In genomic region chr12:121295123-121295745, GRCh38 we compare ENCODE assay signal across 8 cellular contexts. TPM values are rescaled to one million over a fixed set of nuclear protein-coding genes. Genes with fewer than 3 reads are reported as not detected.
DNase-seq lines count a peak whose midpoint lies in the region; ATAC-seq and TF ChIP-seq lines count a peak whose summit lies in the region.

No MANE protein-coding gene starts in this region.

- DNase-seq in Caco-2 (no peak), kidney tubule cell (ENCODE audit: low spot score) (peak; percentile 26), NCI-H1092 (lab: John Stamatoyannopoulos, UW) (no peak), GM19238 (ENCODE audit: insufficient read length, low spot score) (no peak), NK-92 (lab: John Stamatoyannopoulos, UW; ENCODE audit: unreplicated experiment) (no peak)
- DNase-seq in activated naive CD8-positive, alpha-beta T cell treated with anti-CD3 and anti-CD28 coated beads, Interleukin-2, amount 10 ng/mL, durations not matched to agents 7 days and 5 days = peak; percentile 32

- peak overlapping the region; percentile 79 for H3K4me3 Mint-ChIP-seq in Caco-2 (ENCODE audit: unreplicated experiment)
- peak overlapping the region; percentile 89 for H3K4me3 Mint-ChIP-seq in activated naive CD8-positive, alpha-beta T cell treated with anti-CD3 and anti-CD28 coated beads, Interleukin-2, amount 10 ng/mL, durations not matched to agents 7 days and 5 days

- peaks cover 8% of the 10 kb centered on the region for H3K36me3 Mint-ChIP-seq in Caco-2 (ENCODE audit: insufficient read depth, unreplicated experiment)
- H3K36me3 Mint-ChIP-seq in activated naive CD8-positive, alpha-beta T cell treated with anti-CD3 and anti-CD28 coated beads, Interleukin-2, amount 10 ng/mL, durations not matched to agents 7 days and 5 days = peaks cover 7% of the 10 kb centered on the region

- H3K9me3 ChIP-seq in Caco-2 = no peaks in the 10 kb centered on the region
- no peaks in the 10 kb centered on the region for H3K9me3 ChIP-seq in Loucy (ENCODE audit: insufficient read depth, low read depth, low read length)
- H3K9me3 ChIP-seq in thymus (ENCODE audit: control insufficient read depth) = no peaks in the 10 kb centered on the region

- CTCF ChIA-PET in Caco-2 (lab: Charles Lee) = interaction anchor here (0.6 to 1.0 kb wide), 2 partner anchors 40 to 89 kb away, joined by 3 to 6 read pairs; no protein-coding TSS in a partner anchor

- no peaks in the 10 kb centered on the region for H3K4me1 Mint-ChIP-seq in Caco-2 (ENCODE audit: low read depth, unreplicated experiment)
- peaks cover 18% of the 10 kb centered on the region for H3K4me1 Mint-ChIP-seq in activated naive CD8-positive, alpha-beta T cell treated with anti-CD3 and anti-CD28 coated beads, Interleukin-2, amount 10 ng/mL, durations not matched to agents 7 days and 5 days

- ATAC-seq in activated naive CD8-positive, alpha-beta T cell treated with anti-CD3 and anti-CD28 coated beads, Interleukin-2, amount 10 ng/mL, durations not matched to agents 7 days and 5 days (ENCODE audit: low read depth) = no peak

- peaks cover 4% of the 10 kb centered on the region; the same call in 1 of the 2 replicates for H3F3A ChIP-seq in Loucy (ENCODE audit: low read depth)

- no peaks in the 10 kb centered on the region for H3K9me2 ChIP-seq in Loucy (replicated peaks; ENCODE audit: low read depth, low read length)

- intact Hi-C loops in Caco-2 (cut with micrococcal nuclease; ENCODE audit: unreplicated experiment) = no loop called here

- POLR2A ChIA-PET in Caco-2 (lab: Charles Lee) = interaction anchor here (1.0 kb wide), 1 partner anchor 193 kb away, joined by 6 read pairs; no protein-coding TSS in a partner anchor
- POLR2A ChIA-PET in activated naive CD8-positive, alpha-beta T cell treated with anti-CD3 and anti-CD28 coated beads, Interleukin-2, amount 10 ng/mL, durations not matched to agents 7 days and 5 days (lab: Charles Lee) = interaction anchor here (0.6 to 3.0 kb wide), 7 partner anchors 9 to 295 kb away, joined by 3 to 16 read pairs (median 5); partner anchors contain the start of gene RNF34

- peak overlapping the region; percentile 60 for H3K27ac ChIP-seq in thymus (ENCODE audit: low read depth)

- no peaks in the 10 kb centered on the region for H4K20me1 ChIP-seq in Loucy (ENCODE audit: insufficient read depth, low read length, poor library complexity, severe bottlenecking)

- H3K27me3 Mint-ChIP-seq in Caco-2 (ENCODE audit: insufficient read depth, unreplicated experiment) = no peaks in the 10 kb centered on the region
- peaks cover 2% of the 10 kb centered on the region for H3K27me3 Mint-ChIP-seq in activated naive CD8-positive, alpha-beta T cell treated with anti-CD3 and anti-CD28 coated beads, Interleukin-2, amount 10 ng/mL, durations not matched to agents 7 days and 5 days

- H3K9ac ChIP-seq in Loucy (ENCODE audit: low read depth, low read length, poor library complexity, severe bottlenecking) = peak overlapping the region; percentile 89

- no peaks in the 10 kb centered on the region for H3K36me3 ChIP-seq in Caco-2 (ENCODE audit: control insufficient read depth, insufficient read depth, low read length)
- H3K36me3 ChIP-seq in Loucy (ENCODE audit: insufficient read depth, low read length) = no peaks in the 10 kb centered on the region
- H3K36me3 ChIP-seq in thymus (ENCODE audit: control insufficient read depth, insufficient read depth) = peaks cover 4% of the 10 kb centered on the region

- peaks cover 30% of the 10 kb centered on the region for H3K79me2 ChIP-seq in Loucy (ENCODE audit: insufficient read depth, low read length)

- H3K27me3 ChIP-seq in Caco-2 (replicated peaks; ENCODE audit: control insufficient read depth, insufficient read depth, low read length) = no peaks in the 10 kb centered on the region
- H3K27me3 ChIP-seq in Loucy (ENCODE audit: insufficient read depth, low read length, poor library complexity, severe bottlenecking) = no peaks in the 10 kb centered on the region
- H3K27me3 ChIP-seq in thymus (ENCODE audit: control insufficient read depth, insufficient read depth) = no peaks in the 10 kb centered on the region

- no TSS peak for BruUV-seq in Caco-2 (replicated peaks; lab: Mats Ljungman, UMichigan)

- peak overlapping the region; percentile 72 for H3K27ac Mint-ChIP-seq in Caco-2 (ENCODE audit: unreplicated experiment)
- peak overlapping the region; percentile 85 for H3K27ac Mint-ChIP-seq in activated naive CD8-positive, alpha-beta T cell treated with anti-CD3 and anti-CD28 coated beads, Interleukin-2, amount 10 ng/mL, durations not matched to agents 7 days and 5 days

- H3K4me1 ChIP-seq in Caco-2 (no peaks in the 10 kb centered on the region), Loucy (ENCODE audit: insufficient read depth, low read length, poor library complexity, severe bottlenecking) (peaks cover 19% of the 10 kb centered on the region), thymus (ENCODE audit: control insufficient read depth, insufficient read depth, low read length) (peaks cover 8% of the 10 kb centered on the region)

- 39% methylated on average over 7 of the region's 7 CpGs for WGBS in thymus

- no peak overlapping the region for H2AFZ ChIP-seq in Loucy (ENCODE audit: low read length)

- TF ChIP-seq CTCF in Caco-2 (IDR thresholded peaks at IDR 0.05; ENCODE audit: insufficient read depth in 1 of 2, low read depth in 1 of 2, low read length in 1 of 2, severe bottlenecking in 1 of 2, unreplicated experiment in 1 of 2) (no peak), Loucy (conservative IDR thresholded peaks at IDR 0.05; ENCODE audit: low read length) (peak; percentile 13; the same call in 1 of the 2 replicates)

- no peaks in the 10 kb centered on the region for H3K9me3 Mint-ChIP-seq in Caco-2 (ENCODE audit: unreplicated experiment)
- no peaks in the 10 kb centered on the region for H3K9me3 Mint-ChIP-seq in activated naive CD8-positive, alpha-beta T cell treated with anti-CD3 and anti-CD28 coated beads, Interleukin-2, amount 10 ng/mL, durations not matched to agents 7 days and 5 days

- H3K4me2 ChIP-seq in Loucy (ENCODE audit: low read depth, low read length, poor library complexity, severe bottlenecking) = peak overlapping the region; percentile 78

- H3K4me3 ChIP-seq in Caco-2 (ENCODE audit: low read depth, low read length) (peak overlapping the region; percentile 95), Loucy (ENCODE audit: low read length, poor library complexity, severe bottlenecking) (peak overlapping the region; percentile 76), thymus (ENCODE audit: low read length) (peak overlapping the region; percentile 87)

RNA-seq across cellular contexts. Expression of gene CAMKK2, which starts 1.3 kb away (rescaled TPM):
- 26.9 and 31.0 TPM in 2 replicates for total RNA-seq in Caco-2 (2022)
- total RNA-seq in activated naive CD8-positive, alpha-beta T cell treated with anti-CD3 and anti-CD28 coated beads, Interleukin-2, amount 10 ng/mL, durations not matched to agents 7 days and 5 days = 10 to 100 TPM; 27.0 to 29.2 TPM
- polyA plus RNA-seq in thymus = 14.0 TPM

RNA-seq across cellular contexts. Expression of gene ANAPC5, which starts 57.0 kb away (rescaled TPM):
- total RNA-seq in Caco-2 (2022) = 106 and 115 TPM in 2 replicates
- total RNA-seq in activated naive CD8-positive, alpha-beta T cell treated with anti-CD3 and anti-CD28 coated beads, Interleukin-2, amount 10 ng/mL, durations not matched to agents 7 days and 5 days = 100 to 1,000 TPM; 133 to 135 TPM
- 173 TPM for polyA plus RNA-seq in thymus

Comparison
In these comparisons a context has a peak if more than half of its experiments do, and no peak if none do; other contexts are left out.
1. DNase-seq: peak in activated naive CD8-positive, alpha-beta T cell treated with anti-CD3 and anti-CD28 coated beads, Interleukin-2, amount 10 ng/mL, durations not matched to agents 7 days and 5 days (single experiment) and kidney tubule cell (single experiment); none in Caco-2 (0 of 2), NCI-H1092 (single experiment), GM19238 (single experiment) and NK-92 (single experiment).
2. Peak in every context shown above with its lines, with median percentiles within 50 percentile points of each other: H3K4me3 ChIP-seq.